In the genomic region with DNA sequence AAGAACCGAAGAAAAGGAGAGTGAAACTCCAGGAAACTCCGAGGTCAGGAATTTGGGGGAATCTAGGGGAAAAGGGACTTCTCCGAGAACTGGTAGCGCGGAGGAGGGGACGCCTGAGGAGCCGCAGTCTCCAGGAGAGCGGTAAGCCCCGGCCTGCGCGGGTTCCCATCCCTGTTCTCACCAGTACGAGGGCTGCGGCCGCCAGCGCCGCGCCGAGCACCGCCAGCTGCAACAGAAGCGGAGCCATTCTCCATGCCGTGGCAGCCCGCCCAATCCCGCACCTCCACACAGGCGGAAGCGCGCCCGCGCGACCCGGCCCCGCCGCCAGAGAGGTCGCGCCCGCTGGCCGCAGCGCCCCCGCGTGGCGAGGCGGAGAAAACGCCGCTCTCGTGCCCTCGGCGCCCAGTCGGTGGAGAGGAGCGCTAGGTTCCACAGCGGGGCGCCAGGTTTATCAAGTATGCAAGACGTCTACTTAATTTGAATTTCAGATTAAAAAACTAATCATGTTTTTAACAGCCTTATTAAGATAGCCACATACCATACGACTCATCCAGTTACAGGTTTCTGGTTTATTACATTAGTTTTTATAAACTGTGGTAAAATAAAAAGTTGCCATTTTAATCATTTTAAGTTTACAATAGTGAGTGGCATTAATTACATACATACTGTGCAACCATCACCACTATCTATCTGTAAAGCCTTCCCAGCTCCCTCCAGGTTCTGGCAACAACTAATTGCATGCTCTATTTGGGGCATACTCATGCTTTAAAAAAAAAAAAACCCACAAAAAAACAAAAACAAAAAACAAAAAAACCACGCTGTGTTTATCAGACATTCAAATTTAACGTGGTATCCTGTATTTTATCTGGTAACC, we compare ENCODE assay signal across 1 cellular context.
A peak's percentile ranks its signal among the peaks of the same experiment; 100 is the strongest.
TF ChIP-seq lines count a peak whose summit lies in the region.

ALG5 (minus strand) TSS at position 287 of the 874 bp plus-strand sequence; CDS start at position 247, 40 bp downstream.

TF ChIP-seq in K562, 482 proteins besides CTCF, POLR2A, EP300 and RAD21 (continued from another document and continues in another):
- TF ChIP-seq ZBTB33 (CRISPR knock-in tag; IDR thresholded peaks at IDR 0.05) = peak; percentile 32; the same call in 1 of the 2 replicates
- no peak for TF ChIP-seq IRF2 (CRISPR knock-in tag; IDR thresholded peaks at IDR 0.05)
- TF ChIP-seq BCL6 (CRISPR knock-in tag; IDR thresholded peaks at IDR 0.05) = no peak
- TF ChIP-seq NRF1 (conservative IDR thresholded peaks at IDR 0.05 in 1 of 2, IDR thresholded peaks at IDR 0.05 in 1 of 2) = peak; percentile 39 to 40; a peak in 2 of 4 replicates
- TF ChIP-seq BHLHE40 (IDR thresholded peaks at IDR 0.05; ENCODE audit: low read length) = peak; percentile 89
- no peak for TF ChIP-seq ZNF766 (CRISPR knock-in tag; conservative IDR thresholded peaks at IDR 0.05)
- TF ChIP-seq FUS (optimal IDR thresholded peaks at IDR 0.05; ENCODE audit: low read depth, low read length) = peak; percentile 62
- TF ChIP-seq ERF (CRISPR knock-in tag; IDR thresholded peaks at IDR 0.05) = 0 out of 2 replicates have a peak, but pooled peaks have one; percentile 11
- peak; percentile 78 for TF ChIP-seq TFAP4 (CRISPR knock-in tag; IDR thresholded peaks at IDR 0.05; ENCODE audit: borderline replicate concordance)
- TF ChIP-seq RBFOX2 (IDR thresholded peaks at IDR 0.05; ENCODE audit: low read depth, low read length) = peak; percentile 94
- TF ChIP-seq TCF15 (CRISPR knock-in tag; IDR thresholded peaks at IDR 0.05) = no peak
- peak; percentile 60 for TF ChIP-seq CREB1 (IDR thresholded peaks at IDR 0.05)
- peak; percentile 36; the same call in 1 of the 2 replicates for TF ChIP-seq CREB1 (CRISPR knock-in tag; IDR thresholded peaks at IDR 0.05)
- TF ChIP-seq ZNF668 (CRISPR knock-in tag; IDR thresholded peaks at IDR 0.05) = no peak
- TF ChIP-seq ATF7 (IDR thresholded peaks at IDR 0.05) = peak; percentile 68
- TF ChIP-seq IRF1 (CRISPR knock-in tag; IDR thresholded peaks at IDR 0.05; ENCODE audit: borderline replicate concordance) = no peak
- TF ChIP-seq CTBP1 (IDR thresholded peaks at IDR 0.05; ENCODE audit: borderline replicate concordance) = peak; percentile 68; the same call in 1 of the 2 replicates
- no peak for TF ChIP-seq CBX3 (IDR thresholded peaks at IDR 0.05; ENCODE audit: borderline replicate concordance in 1 of 2, low read length in 2 of 2)
- no peak for TF ChIP-seq ZBED1 (IDR thresholded peaks at IDR 0.05)
- TF ChIP-seq HMGXB4 (CRISPR knock-in tag; IDR thresholded peaks at IDR 0.05) = peak; percentile 33; the same call in 1 of the 2 replicates
- no peak for TF ChIP-seq ZBTB9 (CRISPR knock-in tag; IDR thresholded peaks at IDR 0.05)
- TF ChIP-seq, protein P1, sequence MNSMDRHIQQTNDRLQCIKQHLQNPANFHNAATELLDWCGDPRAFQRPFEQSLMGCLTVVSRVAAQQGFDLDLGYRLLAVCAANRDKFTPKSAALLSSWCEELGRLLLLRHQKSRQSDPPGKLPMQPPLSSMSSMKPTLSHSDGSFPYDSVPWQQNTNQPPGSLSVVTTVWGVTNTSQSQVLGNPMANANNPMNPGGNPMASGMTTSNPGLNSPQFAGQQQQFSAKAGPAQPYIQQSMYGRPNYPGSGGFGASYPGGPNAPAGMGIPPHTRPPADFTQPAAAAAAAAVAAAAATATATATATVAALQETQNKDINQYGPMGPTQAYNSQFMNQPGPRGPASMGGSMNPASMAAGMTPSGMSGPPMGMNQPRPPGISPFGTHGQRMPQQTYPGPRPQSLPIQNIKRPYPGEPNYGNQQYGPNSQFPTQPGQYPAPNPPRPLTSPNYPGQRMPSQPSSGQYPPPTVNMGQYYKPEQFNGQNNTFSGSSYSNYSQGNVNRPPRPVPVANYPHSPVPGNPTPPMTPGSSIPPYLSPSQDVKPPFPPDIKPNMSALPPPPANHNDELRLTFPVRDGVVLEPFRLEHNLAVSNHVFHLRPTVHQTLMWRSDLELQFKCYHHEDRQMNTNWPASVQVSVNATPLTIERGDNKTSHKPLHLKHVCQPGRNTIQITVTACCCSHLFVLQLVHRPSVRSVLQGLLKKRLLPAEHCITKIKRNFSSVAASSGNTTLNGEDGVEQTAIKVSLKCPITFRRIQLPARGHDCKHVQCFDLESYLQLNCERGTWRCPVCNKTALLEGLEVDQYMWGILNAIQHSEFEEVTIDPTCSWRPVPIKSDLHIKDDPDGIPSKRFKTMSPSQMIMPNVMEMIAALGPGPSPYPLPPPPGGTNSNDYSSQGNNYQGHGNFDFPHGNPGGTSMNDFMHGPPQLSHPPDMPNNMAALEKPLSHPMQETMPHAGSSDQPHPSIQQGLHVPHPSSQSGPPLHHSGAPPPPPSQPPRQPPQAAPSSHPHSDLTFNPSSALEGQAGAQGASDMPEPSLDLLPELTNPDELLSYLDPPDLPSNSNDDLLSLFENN (IDR thresholded peaks at IDR 0.05; ENCODE audit: low read depth in 2 of 2, low read length in 2 of 2) = 0 out of 4 replicates have a peak, but pooled peaks of 1 of the 2 experiments have one; percentile 26
- no peak; the same call in 1 of the 2 replicates for TF ChIP-seq MYBL2 (IDR thresholded peaks at IDR 0.05; ENCODE audit: low read depth)
- no peak for TF ChIP-seq MYBL2 (CRISPR knock-in tag; IDR thresholded peaks at IDR 0.05; ENCODE audit: borderline replicate concordance)
- no peak for TF ChIP-seq CREBBP (IDR thresholded peaks at IDR 0.05; ENCODE audit: low read depth, low read length)
- TF ChIP-seq GTF2B (IDR thresholded peaks at IDR 0.05; ENCODE audit: extremely low read depth, insufficient read length) = no peak
- peak; percentile 46 for TF ChIP-seq NEUROD1 (IDR thresholded peaks at IDR 0.05; ENCODE audit: borderline replicate concordance, low read depth, low read length, partially characterized antibody)
- TF ChIP-seq KDM5B (IDR thresholded peaks at IDR 0.05; ENCODE audit: insufficient replicate concordance, low read depth, low read length) = peak; percentile 89
- TF ChIP-seq MYC (IDR thresholded peaks at IDR 0.05; ENCODE audit: low read depth, low read length) = peak; percentile 87
- TF ChIP-seq MYC (CRISPR knock-in tag; IDR thresholded peaks at IDR 0.05; ENCODE audit: borderline replicate concordance, low read depth) = no peak
- TF ChIP-seq TCF3 (CRISPR knock-in tag; IDR thresholded peaks at IDR 0.05) = peak; percentile 40
- TF ChIP-seq, protein P2, sequence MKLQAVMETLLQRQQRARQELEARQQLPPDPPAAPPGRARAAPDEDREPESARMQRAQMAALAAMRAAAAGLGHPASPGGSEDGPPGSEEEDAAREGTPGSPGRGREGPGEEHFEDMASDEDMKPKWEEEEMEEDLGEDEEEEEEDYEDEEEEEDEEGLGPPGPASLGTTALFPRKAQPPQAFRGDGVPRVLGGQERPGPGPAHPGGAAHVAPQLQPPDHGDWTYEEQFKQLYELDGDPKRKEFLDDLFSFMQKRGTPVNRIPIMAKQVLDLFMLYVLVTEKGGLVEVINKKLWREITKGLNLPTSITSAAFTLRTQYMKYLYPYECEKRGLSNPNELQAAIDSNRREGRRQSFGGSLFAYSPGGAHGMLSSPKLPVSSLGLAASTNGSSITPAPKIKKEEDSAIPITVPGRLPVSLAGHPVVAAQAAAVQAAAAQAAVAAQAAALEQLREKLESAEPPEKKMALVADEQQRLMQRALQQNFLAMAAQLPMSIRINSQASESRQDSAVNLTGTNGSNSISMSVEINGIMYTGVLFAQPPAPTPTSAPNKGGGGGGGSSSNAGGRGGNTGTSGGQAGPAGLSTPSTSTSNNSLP (IDR thresholded peaks at IDR 0.05; ENCODE audit: borderline replicate concordance, low read depth, low read length) = peak; percentile 79; the same call in 1 of the 2 replicates
- no peak for TF ChIP-seq MECOM (CRISPR knock-in tag; IDR thresholded peaks at IDR 0.05)
- TF ChIP-seq TBP (optimal IDR thresholded peaks at IDR 0.05; ENCODE audit: low read depth, low read length) = peak; percentile 72
- peak; percentile 98 for TF ChIP-seq RB1 (IDR thresholded peaks at IDR 0.05; ENCODE audit: low read depth)
- TF ChIP-seq SAFB (IDR thresholded peaks at IDR 0.05; ENCODE audit: borderline replicate concordance, low read depth, low read length) = peak; percentile 65; the same call in 1 of the 2 replicates
- no peak for TF ChIP-seq E4F1 (CRISPR knock-in tag; IDR thresholded peaks at IDR 0.05; ENCODE audit: borderline replicate concordance)
- TF ChIP-seq HMGN3 (IDR thresholded peaks at IDR 0.05; ENCODE audit: borderline replicate concordance, extremely low read depth, insufficient read length, low read depth, low read length) = peak; percentile 86
- TF ChIP-seq FOXK1 (CRISPR knock-in tag; IDR thresholded peaks at IDR 0.05; ENCODE audit: borderline replicate concordance) = no peak
- TF ChIP-seq CHD1 (IDR thresholded peaks at IDR 0.05; ENCODE audit: low read length) = peak; percentile 1
- TF ChIP-seq GABPB1 (CRISPR knock-in tag; IDR thresholded peaks at IDR 0.05) = peak; percentile 56; the same call in 1 of the 2 replicates
- TF ChIP-seq RBM25 (IDR thresholded peaks at IDR 0.05; ENCODE audit: low read depth, low read length, severe bottlenecking) = peak; percentile 69
- no peak for TF ChIP-seq ZNF76 (CRISPR knock-in tag; IDR thresholded peaks at IDR 0.05; ENCODE audit: borderline replicate concordance)
- peak; percentile 91 for TF ChIP-seq TAF1 (IDR thresholded peaks at IDR 0.05; ENCODE audit: control insufficient read depth, extremely low read depth, insufficient read depth, low read length, severe bottlenecking)
